ENCODE assay signal across 8 cellular contexts in genomic region chr16:67892375-67892774, GRCh38. TPM values are rescaled to one million over a fixed set of nuclear protein-coding genes. Genes with fewer than 3 reads are reported as not detected.
DNase-seq lines count a peak whose midpoint lies in the region; ATAC-seq, FAIRE-seq and TF ChIP-seq lines count a peak whose summit lies in the region.

No MANE protein-coding gene starts in this region.

- H4K20me1 ChIP-seq in GM12878 (ENCODE audit: control insufficient read depth, insufficient read depth) = no peaks in the 10 kb centered on the region

- FAIRE-seq in GM12878 (lab: Jason Lieb, UNC) = no peak

- peaks cover 19% of the 10 kb centered on the region for H3K79me1 ChIP-seq in mesendoderm (ENCODE audit: low read length)

- H3K4ac ChIP-seq in mesendoderm (ENCODE audit: low read depth, low read length) = no peak overlapping the region

- no peak overlapping the region for H3K56ac ChIP-seq in mesendoderm (ENCODE audit: low read length)

- no peak for TF ChIP-seq EP300 in GM12878 (IDR thresholded peaks at IDR 0.05; ENCODE audit: borderline replicate concordance in 1 of 2, control insufficient read depth in 1 of 2, low read depth in 2 of 2, low read length in 2 of 2)

- H3K4me2 ChIP-seq in GM12878 (ENCODE audit: control insufficient read depth, insufficient read depth) (peak overlapping the region; percentile 73), mesendoderm (ENCODE audit: low read length) (no peak overlapping the region)

- in situ Hi-C loops in GM12878 (cut with MboI) = no loop called here

- H4K5ac ChIP-seq in mesendoderm (ENCODE audit: low read length) = no peak overlapping the region

- peaks cover 15 to 48% (median 41%) of the 10 kb centered on the region in 12 donors for H3K4me1 ChIP-seq in heart left ventricle
- H3K4me1 ChIP-seq in GM12878 (ENCODE audit: control insufficient read depth, insufficient read depth, low read length) = peaks cover 7% of the 10 kb centered on the region
- peaks cover 3% of the 10 kb centered on the region for H3K4me1 ChIP-seq in mesendoderm (ENCODE audit: control insufficient read depth, low read depth, low read length)
- H3K4me1 ChIP-seq in urinary bladder (ENCODE audit: insufficient read depth) = no peaks in the 10 kb centered on the region

- POLR2A ChIA-PET in GM12878 (lab: Charles Lee) = interaction anchor here (0.7 to 1.4 kb wide), 3 partner anchors 9 to 192 kb away, joined by 5 to 9 read pairs (median 6); no protein-coding TSS in a partner anchor

- no peak overlapping the region for H3K18ac ChIP-seq in mesendoderm (ENCODE audit: low read length)

- H2AK5ac ChIP-seq in mesendoderm (ENCODE audit: low read length) = no peak overlapping the region

- RAD21 ChIA-PET in GM12878 (lab: Charles Lee; ENCODE audit: unreplicated experiment) = interaction anchor here (1.5 kb wide), 1 partner anchor 19 kb away, joined by 3 read pairs; no protein-coding TSS in a partner anchor

- H3K9ac ChIP-seq in GM12878 (ENCODE audit: control insufficient read depth, insufficient read depth, low read length) (0 out of 2 replicates have a peak overlapping the region, but pooled peaks have one; percentile 39), mesendoderm (ENCODE audit: low read length) (peak overlapping the region; percentile 49)

- BruUV-seq in GM12878 (replicated peaks; lab: Mats Ljungman, UMichigan) = TSS peak; percentile 99

- TF ChIP-seq CTCF in heart left ventricle (IDR thresholded peaks at IDR 0.05) = no peak
- TF ChIP-seq CTCF in GM12878 (IDR thresholded peaks at IDR 0.05 in 2 of 3, conservative IDR thresholded peaks at IDR 0.05 in 1 of 3; ENCODE audit: control insufficient read depth in 2 of 3, extremely low read depth in 1 of 3, insufficient read depth in 1 of 3, low read depth in 3 of 3, low read length in 3 of 3) = no peak

- DNase-seq in heart left ventricle (no peak), left cardiac atrium (no peak), GM12878 (ENCODE audit: low read depth, low spot score) (no peak), mesendoderm (no peak), A172 (ENCODE audit: low spot score) (no peak)

- SMC1A ChIA-PET in GM12878 (lab: Charles Lee; ENCODE audit: uncharacterized antibody, unreplicated experiment) = interaction anchor here (0.6 to 3.0 kb wide), 6 partner anchors 9 to 172 kb away, joined by 3 to 14 read pairs (median 3); no protein-coding TSS in a partner anchor

- H3K23ac ChIP-seq in mesendoderm (ENCODE audit: low read length) = no peak overlapping the region

- H3K4me3 ChIP-seq in heart left ventricle = peak overlapping the region in 11 of 12 donors; percentile 68 to 99 (median 88)
- H3K4me3 ChIP-seq in GM12878 = peak overlapping the region; percentile 62
- H3K4me3 ChIP-seq in mesendoderm (ENCODE audit: low read length) = no peak overlapping the region
- peak overlapping the region; percentile 26 for H3K4me3 ChIP-seq in urinary bladder (ENCODE audit: low read depth, low read length)

- no peaks in the 10 kb centered on the region for H3K36me3 ChIP-seq in heart left ventricle
- no peaks in the 10 kb centered on the region; a peak in 1 of 4 replicates for H3K36me3 ChIP-seq in GM12878 (ENCODE audit: control insufficient read depth in 2 of 2, insufficient read depth in 2 of 2, low read length in 1 of 2)
- H3K36me3 ChIP-seq in mesendoderm (ENCODE audit: control insufficient read depth, insufficient read depth, low read length) = no peaks in the 10 kb centered on the region
- H3K36me3 ChIP-seq in urinary bladder (ENCODE audit: insufficient read depth) = no peaks in the 10 kb centered on the region

- H2BK120ac ChIP-seq in mesendoderm (ENCODE audit: low read depth, low read length) = no peak overlapping the region

- TF ChIP-seq POLR2A in heart left ventricle (IDR thresholded peaks at IDR 0.05) = no peak
- TF ChIP-seq POLR2A in GM12878 (IDR thresholded peaks at IDR 0.05; ENCODE audit: low read depth, low read length) = no peak

- peak overlapping the region in 10 of 12 donors; percentile 71 to 98 (median 86) for H3K27ac ChIP-seq in heart left ventricle
- no peak overlapping the region for H3K27ac ChIP-seq in GM12878 (ENCODE audit: control insufficient read depth, insufficient read depth)
- H3K27ac ChIP-seq in mesendoderm (ENCODE audit: low read depth, low read length) = no peak overlapping the region
- no peak overlapping the region for H3K27ac ChIP-seq in urinary bladder (ENCODE audit: low read depth)

- H3K9me3 ChIP-seq in heart left ventricle = no peaks in the 10 kb centered on the region
- no peaks in the 10 kb centered on the region for H3K9me3 ChIP-seq in GM12878 (replicated peaks; ENCODE audit: control insufficient read depth, insufficient read depth, low read length)

- intact Hi-C loops in heart left ventricle (cut with DNase I) (no loop called here), left cardiac atrium (cut with DNase I) (no loop called here), GM12878 (cut with micrococcal nuclease; ENCODE audit: unreplicated experiment) (loop anchor here (5.0 kb wide), 1 partner anchor 35 kb away; no protein-coding TSS in a partner anchor)

- H3K79me2 ChIP-seq in GM12878 (ENCODE audit: control insufficient read depth, insufficient read depth, low read length) = peaks cover 24% of the 10 kb centered on the region
- H3K79me2 ChIP-seq in mesendoderm (ENCODE audit: control insufficient read depth, insufficient read depth, low read length) = peaks cover 24% of the 10 kb centered on the region

- no peak overlapping the region for H4K8ac ChIP-seq in mesendoderm (ENCODE audit: low read depth, low read length)

- H2AFZ ChIP-seq in GM12878 (ENCODE audit: control insufficient read depth, low read depth, low read length) = peak overlapping the region; percentile 90

- no peak for TF ChIP-seq RAD21 in GM12878 (IDR thresholded peaks at IDR 0.05; ENCODE audit: insufficient read depth, low read depth, low read length)

- ATAC-seq in heart left ventricle = no peak
- ATAC-seq in left cardiac atrium = no peak
- ATAC-seq in GM12878 = no peak
- ATAC-seq in GM19467 (IDR thresholded peaks at IDR 0.05; ENCODE audit: unreplicated experiment) = no peak
- ATAC-seq in HG02642 (IDR thresholded peaks at IDR 0.05; ENCODE audit: poor library complexity, unreplicated experiment) = no peak

- H3K27me3 ChIP-seq in heart left ventricle (no peaks in the 10 kb centered on the region), GM12878 (replicated peaks in 1 of 2; ENCODE audit: control insufficient read depth in 2 of 2, insufficient read depth in 2 of 2, low read length in 1 of 2) (no peaks in the 10 kb centered on the region), mesendoderm (ENCODE audit: insufficient read depth, low read length, poor library complexity) (no peaks in the 10 kb centered on the region)

- 74 to 81% (median 79%) methylated on average over 5 of the region's 5 CpGs for WGBS in heart left ventricle, 4 donors
- WGBS in GM12878 (ENCODE audit: insufficient coverage, insufficient replicate concordance, low lambda C conversion rate, missing lambda C conversion rate) = 87% methylated on average over 5 of the region's 5 CpGs
- WGBS in mesendoderm (ENCODE audit: extremely low coverage, insufficient coverage, low lambda C conversion rate) = no CpG with 5 or more reads among the region's 5 CpGs
- WGBS in urinary bladder = 52% methylated on average over 5 of the region's 5 CpGs

- CTCF ChIA-PET in GM12878 (lab: Yijun Ruan, JAX) = interaction anchor here (1.0 to 3.4 kb wide), 5 partner anchors 8 to 335 kb away, joined by 3 to 27 read pairs (median 3); partner anchors contain the start of gene NRN1L

- H2BK5ac ChIP-seq in mesendoderm (ENCODE audit: low read length) = no peak overlapping the region

- no peak overlapping the region for H2BK15ac ChIP-seq in mesendoderm (replicated peaks; ENCODE audit: low read depth)

RNA-seq across cellular contexts. Expression of gene PSKH1, which starts 0.7 kb away (rescaled TPM):
- 10 to 100 TPM; 17.1 to 31.3 (median 21.6) TPM for total RNA-seq in heart left ventricle
- polyA plus RNA-seq in heart left ventricle = 10 to 100 TPM; 16.3 to 36.9 TPM
- 10 to 100 TPM; 21.0 to 27.3 TPM for total RNA-seq in left cardiac atrium
- 18.8 and 22.7 TPM in 2 replicates for total RNA-seq in GM12878 (2013; cell fraction: nucleolus; rRNA removed)
- total RNA-seq in GM12878 (2014; rRNA removed) = 5.0 and 7.3 TPM in 2 replicates
- total RNA-seq in GM12878 (2014; rRNA removed; fragmentation: Illumina TruSeq; extraction: Trizol) = 6.7 and 7.2 TPM in 2 replicates
- total RNA-seq in GM12878 (2021) = 17.2 and 18.9 TPM in 2 replicates
- polyA plus RNA-seq in GM12878 (2011; ENCODE audit: low read depth) = 3.8 TPM
- polyA plus RNA-seq in GM12878 (2011; rRNA removed) = 3.1 and 7.5 TPM in 2 replicates
- 11.2 and 13.6 TPM in 2 replicates for polyA plus RNA-seq in GM12878 (2011; cell fraction: cytosol; rRNA removed)
- polyA plus RNA-seq in GM12878 (2011; cell fraction: nucleus; rRNA removed) = 20.1 and 21.5 TPM in 2 replicates
- 7.8 and 8.9 TPM in 2 replicates for polyA plus RNA-seq in GM12878 (2012)
- polyA plus RNA-seq in GM12878 (2014; fragmentation: Illumina TruSeq; extraction: Trizol) = 2.3 and 8.1 TPM in 2 replicates
- 1 to 10 TPM in 1 of 2 experiments, under 1 TPM in 1; 0.63 to 1.2 TPM for polyA plus RNA-seq in GM12878 (2014; fragmentation: Nextera tagmentation; extraction: Ambion mirVana)
- 12.8 and 14.1 TPM in 2 replicates for polyA plus RNA-seq in GM12878 (2014; rRNA removed)
- polyA plus RNA-seq in GM12878 (2016; fragmentation: Nextera tagmentation; extraction: Ambion mirVana) = 10 to 100 TPM; 13.9 to 20.4 TPM
- polyA minus RNA-seq in GM12878 (2011; rRNA and poly(A)+ RNA removed) = 11.0 and 21.4 TPM in 2 replicates
- 5.2 and 5.3 TPM in 2 replicates for polyA minus RNA-seq in GM12878 (2011; cell fraction: cytosol; rRNA and poly(A)+ RNA removed)
- polyA minus RNA-seq in GM12878 (2011; cell fraction: nucleus; rRNA and poly(A)+ RNA removed) = 5.9 and 12.6 TPM in 2 replicates
- 22.4 TPM for polyA plus RNA-seq in mesendoderm (2013, experiment 1 of 2)
- polyA plus RNA-seq in mesendoderm (2013, experiment 2 of 2) = 20.5 TPM
- 9.9 TPM for total RNA-seq in urinary bladder
- polyA plus RNA-seq in urinary bladder = 39.0 TPM
- 3.3 and 3.5 TPM in 2 replicates for total RNA-seq in A172 (2014; rRNA removed; shearing (Covaris generic))

RNA-seq across cellular contexts. Expression of gene NRN1L, which starts 7.7 kb away (rescaled TPM):
- total RNA-seq in heart left ventricle = 1 to 10 TPM in 4 of 9 donors, under 1 TPM in 2, not detected in 3; 0.78 to 5.8 (median 1.7) TPM
- polyA plus RNA-seq in heart left ventricle = 1 to 10 TPM; 1.7 to 1.8 TPM
- total RNA-seq in left cardiac atrium = under 1 TPM in 1 of 2 donors, not detected in 1; 0.50 TPM
- not detected in 2 replicates for total RNA-seq in GM12878 (2013; cell fraction: nucleolus; rRNA removed)
- total RNA-seq in GM12878 (2014; rRNA removed) = 0.40 TPM in 1 of 2 replicates, not detected in the other
- total RNA-seq in GM12878 (2014; rRNA removed; fragmentation: Illumina TruSeq; extraction: Trizol) = not detected in 2 replicates
- total RNA-seq in GM12878 (2021) = 0.92 TPM in 1 of 2 replicates, not detected in the other
- not detected for polyA plus RNA-seq in GM12878 (2011; ENCODE audit: low read depth)
- polyA plus RNA-seq in GM12878 (2011; rRNA removed) = 0.20 TPM in 1 of 2 replicates, not detected in the other
- 0.31 and 0.60 TPM in 2 replicates for polyA plus RNA-seq in GM12878 (2011; cell fraction: cytosol; rRNA removed)
- 4.7 and 5.7 TPM in 2 replicates for polyA plus RNA-seq in GM12878 (2011; cell fraction: nucleus; rRNA removed)
- 0.81 and 2.4 TPM in 2 replicates for polyA plus RNA-seq in GM12878 (2012)
- 0.28 TPM in 1 of 2 replicates, not detected in the other for polyA plus RNA-seq in GM12878 (2014; fragmentation: Illumina TruSeq; extraction: Trizol)
- polyA plus RNA-seq in GM12878 (2014; fragmentation: Nextera tagmentation; extraction: Ambion mirVana) = under 1 TPM in 1 of 2 experiments, not detected in 1; 0.11 TPM
- polyA plus RNA-seq in GM12878 (2014; rRNA removed) = 0.60 and 0.99 TPM in 2 replicates
- polyA plus RNA-seq in GM12878 (2016; fragmentation: Nextera tagmentation; extraction: Ambion mirVana) = under 1 TPM in 1 of 2 experiments, not detected in 1; 0.21 TPM
- 0.36 TPM in 1 of 2 replicates, not detected in the other for polyA minus RNA-seq in GM12878 (2011; rRNA and poly(A)+ RNA removed)
- polyA minus RNA-seq in GM12878 (2011; cell fraction: cytosol; rRNA and poly(A)+ RNA removed) = not detected in 2 replicates
- polyA minus RNA-seq in GM12878 (2011; cell fraction: nucleus; rRNA and poly(A)+ RNA removed) = 0.48 TPM in 1 of 2 replicates, not detected in the other
- polyA plus RNA-seq in mesendoderm (2013, experiment 1 of 2) = 10.2 TPM
- polyA plus RNA-seq in mesendoderm (2013, experiment 2 of 2) = 10.3 TPM
- total RNA-seq in urinary bladder = not detected
- polyA plus RNA-seq in urinary bladder = 1.9 TPM
- not detected in 2 replicates for total RNA-seq in A172 (2014; rRNA removed; shearing (Covaris generic))

RNA-seq across cellular contexts. Expression of gene EDC4, which starts 19.5 kb away (rescaled TPM):
- 10 to 100 TPM; 26.2 to 42.5 (median 32.5) TPM for total RNA-seq in heart left ventricle
- polyA plus RNA-seq in heart left ventricle = 10 to 100 TPM; 27.8 to 31.1 TPM
- total RNA-seq in left cardiac atrium = 10 to 100 TPM; 23.3 to 31.5 TPM
- 75.8 and 77.6 TPM in 2 replicates for total RNA-seq in GM12878 (2013; cell fraction: nucleolus; rRNA removed)
- 50.3 and 53.7 TPM in 2 replicates for total RNA-seq in GM12878 (2014; rRNA removed)
- total RNA-seq in GM12878 (2014; rRNA removed; fragmentation: Illumina TruSeq; extraction: Trizol) = 38.1 and 42.1 TPM in 2 replicates
- total RNA-seq in GM12878 (2021) = 71.7 and 78.5 TPM in 2 replicates
- polyA plus RNA-seq in GM12878 (2011; ENCODE audit: low read depth) = 26.0 TPM
- 18.7 and 37.8 TPM in 2 replicates for polyA plus RNA-seq in GM12878 (2011; rRNA removed)
- polyA plus RNA-seq in GM12878 (2011; cell fraction: cytosol; rRNA removed) = 47.8 and 57.6 TPM in 2 replicates
- polyA plus RNA-seq in GM12878 (2011; cell fraction: nucleus; rRNA removed) = 232 and 265 TPM in 2 replicates
- 44.4 and 51.4 TPM in 2 replicates for polyA plus RNA-seq in GM12878 (2012)
- polyA plus RNA-seq in GM12878 (2014; fragmentation: Illumina TruSeq; extraction: Trizol) = 24.1 and 53.0 TPM in 2 replicates
- polyA plus RNA-seq in GM12878 (2014; fragmentation: Nextera tagmentation; extraction: Ambion mirVana) = 1 to 10 TPM; 1.2 to 2.2 TPM
- polyA plus RNA-seq in GM12878 (2014; rRNA removed) = 56.1 and 63.2 TPM in 2 replicates
- polyA plus RNA-seq in GM12878 (2016; fragmentation: Nextera tagmentation; extraction: Ambion mirVana) = 10 to 100 TPM; 82.2 to 86.0 TPM
- 70.8 and 109 TPM in 2 replicates for polyA minus RNA-seq in GM12878 (2011; rRNA and poly(A)+ RNA removed)
- polyA minus RNA-seq in GM12878 (2011; cell fraction: cytosol; rRNA and poly(A)+ RNA removed) = 38.8 and 51.8 TPM in 2 replicates
- polyA minus RNA-seq in GM12878 (2011; cell fraction: nucleus; rRNA and poly(A)+ RNA removed) = 39.8 and 66.8 TPM in 2 replicates
- 39.1 TPM for polyA plus RNA-seq in mesendoderm (2013, experiment 1 of 2)
- 39.3 TPM for polyA plus RNA-seq in mesendoderm (2013, experiment 2 of 2)
- total RNA-seq in urinary bladder = 31.8 TPM
- polyA plus RNA-seq in urinary bladder = 43.2 TPM
- 31.8 and 50.7 TPM in 2 replicates for total RNA-seq in A172 (2014; rRNA removed; shearing (Covaris generic))

RNA-seq across cellular contexts. Expression of gene CTRL, which starts 39.3 kb away (rescaled TPM):
- total RNA-seq in heart left ventricle (1 to 10 TPM in 3 of 9 donors, under 1 TPM in 5, not detected in 1; 0.23 to 2.1 (median 0.74) TPM), left cardiac atrium (under 1 TPM; 0.76 to 0.97 TPM), GM12878 (2014; rRNA removed) (1.5 and 2.6 TPM in 2 replicates), GM12878 (2014; rRNA removed; fragmentation: Illumina TruSeq; extraction: Trizol) (0.83 and 1.1 TPM in 2 replicates), GM12878 (2021) (2.0 and 3.6 TPM in 2 replicates), urinary bladder (not detected)
- polyA plus RNA-seq in heart left ventricle (under 1 TPM; 0.61 to 0.90 TPM), GM12878 (2011; rRNA removed) (0.32 and 1.3 TPM in 2 replicates), GM12878 (2014; fragmentation: Illumina TruSeq; extraction: Trizol) (0.46 and 1.5 TPM in 2 replicates), GM12878 (2014; fragmentation: Nextera tagmentation; extraction: Ambion mirVana) (1 to 10 TPM; 2.7 to 4.2 TPM), GM12878 (2014; rRNA removed) (2.0 and 2.8 TPM in 2 replicates), GM12878 (2016; fragmentation: Nextera tagmentation; extraction: Ambion mirVana) (1 to 10 TPM; 4.3 to 4.9 TPM), urinary bladder (0.91 TPM)
- 2.5 and 3.6 TPM in 2 replicates for total RNA-seq in GM12878 (2013; cell fraction: nucleolus; rRNA removed)
- polyA plus RNA-seq in GM12878 (2011; ENCODE audit: low read depth) = 2.5 TPM
- polyA plus RNA-seq in GM12878 (2011; cell fraction: cytosol; rRNA removed) = 2.4 and 3.0 TPM in 2 replicates
- 13.6 and 14.3 TPM in 2 replicates for polyA plus RNA-seq in GM12878 (2011; cell fraction: nucleus; rRNA removed)
- 1.4 and 7.4 TPM in 2 replicates for polyA plus RNA-seq in GM12878 (2012)
- 0.66 and 2.4 TPM in 2 replicates for polyA minus RNA-seq in GM12878 (2011; rRNA and poly(A)+ RNA removed)
- polyA minus RNA-seq in GM12878 (2011; cell fraction: cytosol; rRNA and poly(A)+ RNA removed) = 1.6 TPM in 1 of 2 replicates, not detected in the other
- polyA minus RNA-seq in GM12878 (2011; cell fraction: nucleus; rRNA and poly(A)+ RNA removed) = 1.3 and 1.4 TPM in 2 replicates
- 1.9 TPM for polyA plus RNA-seq in mesendoderm (2013, experiment 1 of 2)
- polyA plus RNA-seq in mesendoderm (2013, experiment 2 of 2) = 1.7 TPM
- 0.33 and 0.96 TPM in 2 replicates for total RNA-seq in A172 (2014; rRNA removed; shearing (Covaris generic))

RNA-seq across cellular contexts. Expression of gene PSMB10, which starts 44.3 kb away (rescaled TPM):
- total RNA-seq in heart left ventricle (100 to 1,000 TPM in 1 of 9 donors, 10 to 100 TPM in 8; 39.4 to 182 (median 60.5) TPM), left cardiac atrium (10 to 100 TPM; 54.9 to 64.5 TPM), GM12878 (2014; rRNA removed) (254 and 295 TPM in 2 replicates), GM12878 (2014; rRNA removed; fragmentation: Illumina TruSeq; extraction: Trizol) (97.2 and 108 TPM in 2 replicates), GM12878 (2021) (203 and 207 TPM in 2 replicates), urinary bladder (26.1 TPM)
- polyA plus RNA-seq in heart left ventricle (100 to 1,000 TPM in 1 of 2 donors, 10 to 100 TPM in 1; 56.9 to 118 TPM), GM12878 (2011; rRNA removed) (32.0 and 70.6 TPM in 2 replicates), GM12878 (2014; fragmentation: Illumina TruSeq; extraction: Trizol) (2.8 and 24.1 TPM in 2 replicates), GM12878 (2014; fragmentation: Nextera tagmentation; extraction: Ambion mirVana) (10 to 100 TPM; 27.4 to 80.8 TPM), GM12878 (2014; rRNA removed) (193 and 227 TPM in 2 replicates), GM12878 (2016; fragmentation: Nextera tagmentation; extraction: Ambion mirVana) (100 to 1,000 TPM; 266 to 308 TPM), urinary bladder (74.1 TPM)
- 39.9 and 40.0 TPM in 2 replicates for total RNA-seq in GM12878 (2013; cell fraction: nucleolus; rRNA removed)
- 72.9 TPM for polyA plus RNA-seq in GM12878 (2011; ENCODE audit: low read depth)
- polyA plus RNA-seq in GM12878 (2011; cell fraction: cytosol; rRNA removed) = 143 and 213 TPM in 2 replicates
- 119 and 159 TPM in 2 replicates for polyA plus RNA-seq in GM12878 (2011; cell fraction: nucleus; rRNA removed)
- 175 and 208 TPM in 2 replicates for polyA plus RNA-seq in GM12878 (2012)
- polyA minus RNA-seq in GM12878 (2011; rRNA and poly(A)+ RNA removed) = 36.1 and 94.3 TPM in 2 replicates
- 78.3 and 81.0 TPM in 2 replicates for polyA minus RNA-seq in GM12878 (2011; cell fraction: cytosol; rRNA and poly(A)+ RNA removed)
- polyA minus RNA-seq in GM12878 (2011; cell fraction: nucleus; rRNA and poly(A)+ RNA removed) = 42.3 and 71.6 TPM in 2 replicates
- polyA plus RNA-seq in mesendoderm (2013, experiment 1 of 2) = 60.4 TPM
- 58.4 TPM for polyA plus RNA-seq in mesendoderm (2013, experiment 2 of 2)
- total RNA-seq in A172 (2014; rRNA removed; shearing (Covaris generic)) = 27.9 and 28.8 TPM in 2 replicates

Comparison
In these comparisons a context has a peak if more than half of its experiments do, and no peak if none do; other contexts are left out.
1. H3K27ac ChIP-seq: peak in heart left ventricle (10 of 12); none in GM12878 (single experiment), mesendoderm (single experiment) and urinary bladder (single experiment).